In genomic region chr1:165631403-165632151, GRCh38 we compare ENCODE assay signal across 8 cellular contexts. TPM values are rescaled to one million over a fixed set of nuclear protein-coding genes. Genes with fewer than 3 reads are reported as not detected.
DNase-seq lines count a peak whose midpoint lies in the region; ATAC-seq, FAIRE-seq and TF ChIP-seq lines count a peak whose summit lies in the region.

No MANE protein-coding gene starts in this region.

- peak overlapping the region; percentile 92 for H3K4me2 ChIP-seq in PC-9
- peak overlapping the region; percentile 97 for H3K4me2 ChIP-seq in osteoblast (ENCODE audit: insufficient read depth, low read length)

- H2AFZ ChIP-seq in PC-9: peak overlapping the region; percentile 90
- H2AFZ ChIP-seq in osteoblast (ENCODE audit: low read length): peak overlapping the region; percentile 93

- H3K9me2 ChIP-seq in PC-9 (ENCODE audit: insufficient read depth): no peaks in the 10 kb centered on the region

- CTCF ChIA-PET in BJ (lab: Yijun Ruan, JAX) (interaction anchor here (1.1 kb wide), 1 partner anchor 29 kb away, joined by 4 read pairs; no protein-coding TSS in a partner anchor), PC-9 (lab: Charles Lee) (no interaction called here)

- TSS peak; percentile 57 for BruUV-seq in PC-9 (replicated peaks; lab: Mats Ljungman, UMichigan)

- H3K4me1 ChIP-seq in PC-9 (replicated peaks; ENCODE audit: insufficient read depth): peaks cover 33% of the 10 kb centered on the region
- H3K4me1 ChIP-seq in osteoblast (ENCODE audit: insufficient read depth, low read length): peaks cover 25% of the 10 kb centered on the region

- H3F3A ChIP-seq in PC-9 (ENCODE audit: insufficient read depth, low read depth): peaks cover 29% of the 10 kb centered on the region

- H3K27ac ChIP-seq in PC-9: peak overlapping the region; percentile 80
- H3K27ac ChIP-seq in osteoblast (ENCODE audit: low read depth, low read length): peak overlapping the region; percentile 85

- FAIRE-seq in urothelium cell line (lab: Jason Lieb, UNC): no peak

- H3K9me3 ChIP-seq in PC-9 (ENCODE audit: insufficient read depth, low read depth): no peaks in the 10 kb centered on the region
- no peaks in the 10 kb centered on the region for H3K9me3 ChIP-seq in osteoblast (ENCODE audit: low read depth, low read length)

- TF ChIP-seq CTCF in BJ (IDR thresholded peaks at IDR 0.05; ENCODE audit: insufficient read depth, low read depth, low read length) (peak; percentile 41), PC-9 (conservative IDR thresholded peaks at IDR 0.05) (no peak), osteoblast (IDR thresholded peaks at IDR 0.05; ENCODE audit: extremely low read depth, low read depth, low read length) (peak; percentile 36)

- POLR2A ChIA-PET in BJ (lab: Charles Lee): no interaction called here
- POLR2A ChIA-PET in PC-9 (lab: Charles Lee; ENCODE audit: unreplicated experiment): interaction anchor here (0.7 to 0.9 kb wide), 2 partner anchors 14 to 474 kb away, joined by 3 to 4 read pairs; no protein-coding TSS in a partner anchor

- DNase-seq in BJ (ENCODE audit: low read depth) (peak; percentile 53), PC-9 (peak; percentile 58 to 81), glomerular endothelial cell (ENCODE audit: extremely low read depth, low read depth, low spot score) (peak; percentile 37), osteoblast (ENCODE audit: insufficient read length, low spot score, missing footprints) (peak; percentile 90), urothelium cell line (ENCODE audit: low spot score) (peak; percentile 73)
- peak; percentile 26 for DNase-seq in activated effector memory CD4-positive, alpha-beta T cell treated with Interleukin-2 at 50 U/mL for 16 hours

- ATAC-seq in GM18870 (IDR thresholded peaks at IDR 0.05; ENCODE audit: unreplicated experiment): peak; percentile 61
- ATAC-seq in HG03159 (IDR thresholded peaks at IDR 0.05; ENCODE audit: unreplicated experiment): peak; percentile 25

- H3K27me3 ChIP-seq in BJ (ENCODE audit: control insufficient read depth, insufficient read depth, low read length) (no peaks in the 10 kb centered on the region), PC-9 (ENCODE audit: insufficient read depth, low read depth) (no peaks in the 10 kb centered on the region), osteoblast (ENCODE audit: insufficient read depth, low read length) (no peaks in the 10 kb centered on the region)

- peak overlapping the region; percentile 82 for H3K4me3 ChIP-seq in BJ (ENCODE audit: low read depth, low read length)
- peak overlapping the region; percentile 75 for H3K4me3 ChIP-seq in PC-9
- peak overlapping the region; percentile 90 for H3K4me3 ChIP-seq in osteoblast (ENCODE audit: insufficient read depth, low read length)

- intact Hi-C loops in PC-9 (cut with micrococcal nuclease; ENCODE audit: unreplicated experiment): loop anchor here (1.0 to 10.0 kb wide), 6 partner anchors 33 to 1591 kb away; partner anchors contain the start of genes ALDH9A1, POU2F1, TADA1 and UCK2

- no peaks in the 10 kb centered on the region for H3K36me3 ChIP-seq in BJ (ENCODE audit: control insufficient read depth, insufficient read depth, low read length)
- H3K36me3 ChIP-seq in PC-9 (ENCODE audit: low read depth): peaks cover 4% of the 10 kb centered on the region; the same call in 1 of the 2 replicates
- H3K36me3 ChIP-seq in osteoblast (ENCODE audit: insufficient read depth, low read length): peaks cover 3% of the 10 kb centered on the region

- H3K79me2 ChIP-seq in PC-9 (ENCODE audit: low read depth) (peaks cover 26% of the 10 kb centered on the region), osteoblast (ENCODE audit: insufficient read depth, low read length) (peaks cover 54% of the 10 kb centered on the region)

- H4K20me1 ChIP-seq in PC-9 (ENCODE audit: insufficient read depth) (no peaks in the 10 kb centered on the region), osteoblast (ENCODE audit: insufficient read depth, low read length) (peaks cover 17% of the 10 kb centered on the region)

RNA-seq across cellular contexts. Expression of gene MGST3, which starts 0.5 kb away (rescaled TPM):
- polyA plus RNA-seq in BJ (2011; rRNA removed): 220 and 261 TPM in 2 replicates
- polyA minus RNA-seq in BJ (2011; rRNA and poly(A)+ RNA removed): 63.2 and 105 TPM in 2 replicates
- total RNA-seq in PC-9 (2021) (67.2 and 90.1 TPM in 2 replicates), glomerular endothelial cell (227 and 290 TPM in 2 replicates), osteoblast (128 and 207 TPM in 2 replicates)

Comparison
In these comparisons a context has a peak if more than half of its experiments do, and no peak if none do; other contexts are left out.
1. Peak in every context shown above with its lines: DNase-seq, ATAC-seq, H3K4me3 ChIP-seq and H3K27ac ChIP-seq.
2. DNase-seq: peak in every context shown above with its lines; median percentile 90 in osteoblast; 73 in urothelium cell line; 70 in PC-9; 53 in BJ; 37 in glomerular endothelial cell; 26 in activated effector memory CD4-positive, alpha-beta T cell treated with Interleukin-2 at 50 U/mL for 16 hours.